Comparison of ENCODE assay signal across 9 cellular contexts in genomic region chr17:76179496-76180467, GRCh38. TPM values are rescaled to one million over a fixed set of nuclear protein-coding genes. Genes with fewer than 3 reads are reported as not detected.
DNase-seq lines count a peak whose midpoint lies in the region; ATAC-seq and TF ChIP-seq lines count a peak whose summit lies in the region.
"Had no signal": no experiment of that assay in that cellular context is flagged by ENCODE, and none has a peak within 500 bp of the region (broad histone marks: within the 10 kb centered on the region; RNA-seq: fewer than 3 reads in every experiment).

No MANE protein-coding gene starts in this region.

- no peaks in the 10 kb centered on the region for H3K9me3 Mint-ChIP-seq in activated T-helper 17 cell treated with anti-CD3 and anti-CD28 coated beads, Interleukin-2, amount 50 U/mL, for 72 hours

- H2AFZ ChIP-seq in mesenchymal stem cell (ENCODE audit: low read depth, low read length), result no peak overlapping the region

- WGBS in mesenchymal stem cell, result 55% methylated on average over 2 of the region's 6 CpGs

- no peak overlapping the region for H3K4me2 ChIP-seq in mesenchymal stem cell (ENCODE audit: low read length, poor library complexity, severe bottlenecking)

- no peak overlapping the region for H2BK12ac ChIP-seq in mesenchymal stem cell (ENCODE audit: low read length in 2 of 2)

- H3K36me3 Mint-ChIP-seq in activated T-helper 17 cell treated with anti-CD3 and anti-CD28 coated beads, Interleukin-2, amount 50 U/mL, for 72 hours (ENCODE audit: low read depth), result no peaks in the 10 kb centered on the region

- H3K4me3 Mint-ChIP-seq in activated T-helper 17 cell treated with anti-CD3 and anti-CD28 coated beads, Interleukin-2, amount 50 U/mL, for 72 hours, result peak overlapping the region; percentile 76

- no peak overlapping the region for H3K9ac ChIP-seq in mesenchymal stem cell (ENCODE audit: low read length)

- H2BK15ac ChIP-seq in mesenchymal stem cell (ENCODE audit: low read depth, poor library complexity, severe bottlenecking), result no peak overlapping the region

- no peaks in the 10 kb centered on the region for H3K79me1 ChIP-seq in mesenchymal stem cell (replicated peaks; ENCODE audit: low read length, poor library complexity, severe bottlenecking)

- H4K91ac ChIP-seq in mesenchymal stem cell (ENCODE audit: low read length), result no peak overlapping the region

- H2BK5ac ChIP-seq in mesenchymal stem cell (ENCODE audit: low read depth, low read length, poor library complexity, severe bottlenecking), result no peak overlapping the region

- H3K27me3 ChIP-seq in GM06990 (replicated peaks; ENCODE audit: control insufficient read depth, insufficient read depth, low read length) (no peaks in the 10 kb centered on the region), mesenchymal stem cell (ENCODE audit: control insufficient read depth in 1 of 2, insufficient read depth in 1 of 2, low read length in 2 of 2) (no peaks in the 10 kb centered on the region)

- H3K27me3 Mint-ChIP-seq in activated T-helper 17 cell treated with anti-CD3 and anti-CD28 coated beads, Interleukin-2, amount 50 U/mL, for 72 hours, result no peaks in the 10 kb centered on the region

- no peak overlapping the region for H2BK120ac ChIP-seq in mesenchymal stem cell (ENCODE audit: low read depth, low read length)

- peaks cover 3% of the 10 kb centered on the region for H3K4me1 ChIP-seq in mesenchymal stem cell (ENCODE audit: control insufficient read depth, insufficient read depth, low read depth, low read length)

- no peak for DNase-seq in GM06990 (ENCODE audit: extremely low read depth, insufficient read length)
- DNase-seq in Kasumi-1 (lab: John Stamatoyannopoulos, UW), result peak; percentile 36 to 53
- peak; percentile 37 for DNase-seq in mesenchymal stem cell
- DNase-seq in COLO668 (lab: John Stamatoyannopoulos, UW; ENCODE audit: unreplicated experiment), result no peak
- DNase-seq in C1 segment of cervical spinal cord (lab: John Stamatoyannopoulos, UW), result no peak
- DNase-seq: NCI-H1092 treated with DMSO at 0.1 percent for 48 hours had no signal

- no peaks in the 10 kb centered on the region for H3K36me3 ChIP-seq in GM06990 (ENCODE audit: control insufficient read depth, insufficient read depth, low read length)
- H3K36me3 ChIP-seq in mesenchymal stem cell (ENCODE audit: control insufficient read depth in 1 of 2, insufficient read depth in 2 of 2, low read depth in 1 of 2, low read length in 2 of 2), result no peaks in the 10 kb centered on the region

- no peak overlapping the region for H4K8ac ChIP-seq in mesenchymal stem cell (ENCODE audit: low read length)

- H3K27ac ChIP-seq in mesenchymal stem cell (ENCODE audit: low read length, poor library complexity, severe bottlenecking), result no peak overlapping the region

- H3K4me1 Mint-ChIP-seq in activated T-helper 17 cell treated with anti-CD3 and anti-CD28 coated beads, Interleukin-2, amount 50 U/mL, for 72 hours, result peaks cover 25% of the 10 kb centered on the region

- H3K23ac ChIP-seq in mesenchymal stem cell (ENCODE audit: low read length in 2 of 2), result no peak overlapping the region

- ATAC-seq in activated T-helper 17 cell treated with anti-CD3 and anti-CD28 coated beads, Interleukin-2, amount 50 U/mL, for 72 hours (replicated peaks), result peak; percentile 90
- ATAC-seq in HG03045 (IDR thresholded peaks at IDR 0.05; ENCODE audit: unreplicated experiment) (no peak), esophagus mucosa (no peak)

- H3K4me3 ChIP-seq in GM06990 (replicated peaks; ENCODE audit: low read depth, low read length) (no peak overlapping the region), mesenchymal stem cell (ENCODE audit: insufficient read depth in 1 of 2, low read depth in 1 of 2, low read length in 2 of 2) (no peak overlapping the region)

- H3K14ac ChIP-seq in mesenchymal stem cell (ENCODE audit: low read length in 2 of 2), result no peak overlapping the region

- H3K4ac ChIP-seq in mesenchymal stem cell (ENCODE audit: low read depth in 1 of 2, low read length in 2 of 2), result no peak overlapping the region

- no peak overlapping the region for H3K18ac ChIP-seq in mesenchymal stem cell (ENCODE audit: low read depth in 1 of 2, low read length in 2 of 2)

- peak; percentile 31 for TF ChIP-seq CTCF in GM06990 (IDR thresholded peaks at IDR 0.05; ENCODE audit: insufficient read depth, low read length, poor library complexity, severe bottlenecking)

- no peak overlapping the region for H2AK5ac ChIP-seq in mesenchymal stem cell (ENCODE audit: low read length, severe bottlenecking)

- H3K27ac Mint-ChIP-seq in activated T-helper 17 cell treated with anti-CD3 and anti-CD28 coated beads, Interleukin-2, amount 50 U/mL, for 72 hours, result peak overlapping the region; percentile 83

- H3K9me3 ChIP-seq in mesenchymal stem cell (ENCODE audit: control insufficient read depth, low read length), result no peaks in the 10 kb centered on the region

RNA-seq across cellular contexts. Expression of gene FOXJ1, which starts 38.7 kb away (rescaled TPM):
- total RNA-seq in activated T-helper 17 cell treated with anti-CD3 and anti-CD28 coated beads, Interleukin-2, amount 50 U/mL, for 72 hours, result under 1 TPM in 1 of 2 donors, not detected in 1; 0.15 TPM
- polyA plus RNA-seq in mesenchymal stem cell (2013, experiment 1 of 2), result not detected
- not detected for polyA plus RNA-seq in mesenchymal stem cell (2013, experiment 2 of 2)
- not detected for total RNA-seq in esophagus mucosa

Comparison
In these comparisons a context has a peak if more than half of its experiments do, and no peak if none do; other contexts are left out.
1. DNase-seq: peak in Kasumi-1 (2 of 2) and mesenchymal stem cell (single experiment); none in GM06990 (single experiment), COLO668 (single experiment) and C1 segment of cervical spinal cord (0 of 14).